11 cellular contexts compared by ENCODE assay signal in the genomic region with DNA sequence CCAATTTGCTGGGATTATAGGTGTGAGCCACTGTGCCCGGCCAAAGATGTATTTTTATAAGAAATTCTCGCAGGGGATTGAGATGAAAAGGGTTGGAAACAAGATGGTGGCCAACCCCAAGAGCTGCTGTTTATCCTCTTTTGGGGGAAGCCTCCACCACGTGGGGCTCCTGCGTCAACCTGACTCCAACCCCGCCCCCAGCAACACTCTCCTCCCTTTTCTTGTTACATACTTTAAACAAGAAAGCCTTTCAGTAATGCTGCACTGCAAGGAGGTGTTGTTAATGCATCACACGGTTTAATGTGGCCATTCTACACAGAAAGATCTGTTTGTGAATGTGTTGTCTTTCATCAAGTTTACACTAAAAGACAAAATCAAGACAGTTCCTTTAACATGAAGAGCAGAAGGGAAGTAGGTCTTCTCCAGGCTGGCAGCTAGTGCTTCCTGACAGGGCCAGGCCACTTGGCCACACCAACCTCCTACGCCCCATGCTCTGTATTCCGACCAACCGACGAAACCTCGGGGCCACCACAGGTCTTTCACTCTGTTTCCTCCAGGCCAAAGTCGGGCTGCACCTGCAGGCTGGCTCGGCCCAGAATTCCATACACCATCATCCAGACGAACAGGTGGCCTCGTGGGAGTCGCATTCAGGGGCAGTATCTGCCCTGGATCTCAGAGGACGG. TPM values are rescaled to one million over a fixed set of nuclear protein-coding genes. Genes with fewer than 3 reads are reported as not detected.
A peak's percentile ranks its signal among the peaks of the same experiment; 100 is the strongest.
DNase-seq lines count a peak whose midpoint lies in the region; ATAC-seq and TF ChIP-seq lines count a peak whose summit lies in the region.
"Had no signal": no experiment of that assay in that cellular context is flagged by ENCODE, and none has a peak within 500 bp of the region (broad histone marks: within the 10 kb centered on the region; RNA-seq: fewer than 3 reads in every experiment).

No MANE protein-coding gene starts in this region.

- no peaks in the 10 kb centered on the region for H3K36me3 ChIP-seq in vagina
- H3K36me3 ChIP-seq: cardiac muscle cell, right lobe of liver had no signal

- H3K4me3 ChIP-seq in vagina: no peak overlapping the region
- H3K4me3 ChIP-seq: cardiac muscle cell, right lobe of liver had no signal

- intact Hi-C loops in vagina (cut with DNase I): no loop called here

- ATAC-seq in GM21423 (IDR thresholded peaks at IDR 0.05; ENCODE audit: unreplicated experiment): no peak
- ATAC-seq in HG03460 (IDR thresholded peaks at IDR 0.05; ENCODE audit: unreplicated experiment): no peak

- H3K27me3 ChIP-seq in layer of hippocampus (ENCODE audit: control insufficient read depth, insufficient read depth, low read length): no peaks in the 10 kb centered on the region
- H3K27me3 ChIP-seq in vagina: no peaks in the 10 kb centered on the region
- H3K27me3 ChIP-seq: cardiac muscle cell, right lobe of liver had no signal

- DNase-seq in stimulated activated CD4-positive, alpha-beta T cell treated with anti-CD3 and anti-CD28 coated beads, Interleukin-15, amount 100 ng/mL, for 24 hours: peak; percentile 33
- DNase-seq in stimulated activated CD4-positive, alpha-beta T cell treated with anti-CD3 and anti-CD28 coated beads, Interleukin-4, amount 100 ng/mL, for 1 hour: no peak
- DNase-seq in SKM-1 (lab: John Stamatoyannopoulos, UW; ENCODE audit: unreplicated experiment) (peak; percentile 40), vagina (ENCODE audit: extremely low spot score in 2 of 2) (no peak), kidney tubule cell (ENCODE audit: low spot score) (no peak)
- DNase-seq: NCI-H2227 treated with DMSO at 0.1 percent for 48 hours, right lobe of liver had no signal

- no peak for TF ChIP-seq POLR2A in vagina (IDR thresholded peaks at IDR 0.05)

- no peaks in the 10 kb centered on the region for H3K9me3 ChIP-seq in vagina
- H3K9me3 ChIP-seq: right lobe of liver had no signal

- peaks cover 51% of the 10 kb centered on the region for H3K4me1 ChIP-seq in vagina

- H3K27ac ChIP-seq in layer of hippocampus (ENCODE audit: low read depth, low read length) (peak overlapping the region; percentile 14), vagina (peak overlapping the region; percentile 86)
- H3K27ac ChIP-seq: cardiac muscle cell had no signal

- no peak for TF ChIP-seq CTCF in vagina (IDR thresholded peaks at IDR 0.05)

RNA-seq across cellular contexts. Expression of a gene that starts 25.9 kb away (rescaled TPM):
- 36.1 TPM for total RNA-seq in vagina

RNA-seq across cellular contexts. Expression of a gene that starts 48.7 kb away (rescaled TPM):
- 31.2 TPM for total RNA-seq in vagina

Comparison
In these comparisons a context has a peak if more than half of its experiments do, and no peak if none do; other contexts are left out.
1. DNase-seq: peak in stimulated activated CD4-positive, alpha-beta T cell treated with anti-CD3 and anti-CD28 coated beads, Interleukin-15, amount 100 ng/mL, for 24 hours (single experiment) and SKM-1 (single experiment); none in stimulated activated CD4-positive, alpha-beta T cell treated with anti-CD3 and anti-CD28 coated beads, Interleukin-4, amount 100 ng/mL, for 1 hour (single experiment), vagina (0 of 2) and kidney tubule cell (single experiment).